Comparison of ENCODE assay signal across 1 cellular context in genomic region chr16:46859719-46860152, GRCh38.
A peak's percentile ranks its signal among the peaks of the same experiment; 100 is the strongest.
TF ChIP-seq lines count a peak whose summit lies in the region.

No MANE protein-coding gene starts in this region.

TF ChIP-seq in HepG2, 621 proteins besides CTCF, POLR2A, EP300 and RAD21 (continued from another document and continues in another):
- TF ChIP-seq BATF2 (CRISPR knock-in tag; IDR thresholded peaks at IDR 0.05) (no peak), HINFP (CRISPR knock-in tag; IDR thresholded peaks at IDR 0.05; ENCODE audit: low read depth) (no peak), GLMP (CRISPR knock-in tag; IDR thresholded peaks at IDR 0.05; ENCODE audit: borderline replicate concordance) (no peak), ZFX (CRISPR knock-in tag; IDR thresholded peaks at IDR 0.05; ENCODE audit: low read depth) (0 out of 2 replicates have a peak, but pooled peaks have one; percentile 35), CREB3 (CRISPR knock-in tag; IDR thresholded peaks at IDR 0.05) (no peak), ZNF724P (CRISPR knock-in tag; IDR thresholded peaks at IDR 0.05; ENCODE audit: borderline replicate concordance) (no peak), ZBTB38 (CRISPR knock-in tag; IDR thresholded peaks at IDR 0.05) (no peak), ZNF451 (CRISPR knock-in tag; IDR thresholded peaks at IDR 0.05) (no peak), CHCHD3 (CRISPR knock-in tag; IDR thresholded peaks at IDR 0.05) (no peak), ZNF790 (CRISPR knock-in tag; IDR thresholded peaks at IDR 0.05; ENCODE audit: borderline replicate concordance) (no peak), FOXK1 (CRISPR knock-in tag; IDR thresholded peaks at IDR 0.05; ENCODE audit: borderline replicate concordance, low read depth) (no peak), NR1H2 (CRISPR knock-in tag; IDR thresholded peaks at IDR 0.05; ENCODE audit: borderline replicate concordance, low read depth) (no peak), ZNF563 (CRISPR knock-in tag; IDR thresholded peaks at IDR 0.05) (no peak), ZXDC (CRISPR knock-in tag; IDR thresholded peaks at IDR 0.05) (no peak), ADNP (CRISPR knock-in tag; IDR thresholded peaks at IDR 0.05) (peak; percentile 60; the same call in 1 of the 2 replicates), PREB (CRISPR knock-in tag; IDR thresholded peaks at IDR 0.05) (no peak), NFYC (CRISPR knock-in tag; IDR thresholded peaks at IDR 0.05) (no peak), ZBTB21 (CRISPR knock-in tag; IDR thresholded peaks at IDR 0.05) (no peak), HMGXB4 (CRISPR knock-in tag; IDR thresholded peaks at IDR 0.05; ENCODE audit: borderline replicate concordance in 1 of 2, low read depth in 1 of 2) (no peak), ZNF550 (CRISPR knock-in tag; IDR thresholded peaks at IDR 0.05; ENCODE audit: borderline replicate concordance) (no peak), RARA (CRISPR knock-in tag; IDR thresholded peaks at IDR 0.05) (peak; percentile 60), NCOA5 (CRISPR knock-in tag; IDR thresholded peaks at IDR 0.05) (no peak), ZBTB33 (CRISPR knock-in tag; IDR thresholded peaks at IDR 0.05) (no peak), ZIK1 (CRISPR knock-in tag; IDR thresholded peaks at IDR 0.05; ENCODE audit: borderline replicate concordance, low read depth) (no peak), KAT8 (CRISPR knock-in tag; IDR thresholded peaks at IDR 0.05) (no peak), NRL (CRISPR knock-in tag; IDR thresholded peaks at IDR 0.05; ENCODE audit: borderline replicate concordance) (no peak), ZNF556 (CRISPR knock-in tag; IDR thresholded peaks at IDR 0.05; ENCODE audit: borderline replicate concordance) (no peak), NR3C1 (CRISPR knock-in tag; IDR thresholded peaks at IDR 0.05) (no peak), FOXO1 (CRISPR knock-in tag; IDR thresholded peaks at IDR 0.05) (no peak), NR2F1 (CRISPR knock-in tag; IDR thresholded peaks at IDR 0.05) (0 out of 4 replicates have a peak, but pooled peaks of 1 of the 2 experiments have one; percentile 35), JUNB (CRISPR knock-in tag; IDR thresholded peaks at IDR 0.05; ENCODE audit: borderline replicate concordance) (no peak), UBTF (CRISPR knock-in tag; IDR thresholded peaks at IDR 0.05) (0 out of 2 replicates have a peak, but pooled peaks have one; percentile 19), HOMEZ (CRISPR knock-in tag; IDR thresholded peaks at IDR 0.05; ENCODE audit: low read depth) (no peak), RFXANK (CRISPR knock-in tag; IDR thresholded peaks at IDR 0.05) (no peak), WIZ (CRISPR knock-in tag; IDR thresholded peaks at IDR 0.05) (no peak), ZNF350 (CRISPR knock-in tag; IDR thresholded peaks at IDR 0.05; ENCODE audit: borderline replicate concordance, low read depth) (no peak), CBFB (CRISPR knock-in tag; IDR thresholded peaks at IDR 0.05) (no peak), ZNF430 (CRISPR knock-in tag; IDR thresholded peaks at IDR 0.05) (no peak), BRF2 (CRISPR knock-in tag; IDR thresholded peaks at IDR 0.05) (no peak), RBAK (CRISPR knock-in tag; IDR thresholded peaks at IDR 0.05) (no peak), ZNF20 (CRISPR knock-in tag; IDR thresholded peaks at IDR 0.05) (no peak), ZNF292 (CRISPR knock-in tag; IDR thresholded peaks at IDR 0.05; ENCODE audit: borderline replicate concordance, low read depth) (no peak), RXRB (CRISPR knock-in tag; IDR thresholded peaks at IDR 0.05; ENCODE audit: borderline replicate concordance) (0 out of 2 replicates have a peak, but pooled peaks have one; percentile 30), ZNF143 (CRISPR knock-in tag; IDR thresholded peaks at IDR 0.05) (no peak), ZNF362 (CRISPR knock-in tag; IDR thresholded peaks at IDR 0.05; ENCODE audit: borderline replicate concordance) (peak; percentile 81)
